Comparison of ENCODE assay signal across 31 cellular contexts in the genomic region with DNA sequence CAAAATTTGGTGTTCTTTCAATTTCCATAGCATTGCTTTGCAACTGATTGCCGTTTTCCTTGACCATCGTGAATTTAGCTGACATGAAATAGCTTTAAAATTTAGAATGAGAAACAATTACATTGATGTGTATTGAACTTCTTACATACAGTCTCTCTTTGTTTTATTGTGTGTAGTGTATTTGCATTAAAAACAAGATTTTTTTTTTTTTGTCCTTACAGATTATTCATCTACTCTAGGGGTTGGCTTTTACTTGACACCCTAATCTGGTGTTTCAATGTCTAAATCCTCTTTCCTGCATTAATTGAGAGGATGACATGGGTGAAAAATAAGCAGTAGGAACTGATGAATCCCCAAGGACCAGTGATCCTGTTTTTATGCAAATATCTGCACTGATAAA.
"Had no signal": no experiment of that assay in that cellular context is flagged by ENCODE, and none has a peak within 500 bp of the region (broad histone marks: within the 10 kb centered on the region; RNA-seq: fewer than 3 reads in every experiment).

No MANE protein-coding gene starts in this region.

- H3K4me3 ChIP-seq: adrenal gland, ascending aorta, body of pancreas, breast epithelium, cardiac muscle cell had no signal

- FAIRE-seq: astrocyte, bronchial epithelial cell, colon had no signal

- DNase-seq: activated effector memory CD4-positive, alpha-beta T cell treated with anti-CD3 and anti-CD28 coated beads, Interleukin-2, amount 50 U/mL, for 16 hours; activated effector memory CD4-positive, alpha-beta T cell treated with Interleukin-2 at 50 U/mL for 16 hours; activated gamma-delta T cell; activated gamma-delta T cell treated with Interleukin-2 at 50 U/mL for 16 hours; activated naive CD4-positive, alpha-beta T cell; activated naive CD4-positive, alpha-beta T cell treated with anti-CD3 and anti-CD28 coated beads for 36 hours; activated naive CD4-positive, alpha-beta T cell treated with anti-CD3 and anti-CD28 coated beads, Interleukin-2, amount 10 ng/mL, durations not matched to agents 7 days and 5 days; activated naive CD4-positive, alpha-beta T cell treated with anti-CD3 and anti-CD28 coated beads, Interleukin-2, amount 50 U/mL, for 16 hours; activated naive CD4-positive, alpha-beta T cell treated with Interleukin-2 at 50 U/mL for 16 hours; activated naive CD8-positive, alpha-beta T cell treated with anti-CD3 and anti-CD28 coated beads for 36 hours; activated naive CD8-positive, alpha-beta T cell treated with anti-CD3 and anti-CD28 coated beads, Interleukin-2, amount 10 ng/mL, durations not matched to agents 7 days and 5 days; activated naive CD8-positive, alpha-beta T cell treated with anti-CD3 and anti-CD28 coated beads, Interleukin-2, amount 50 U/mL, for 24 hours; activated T-cell treated with anti-CD3 and anti-CD28 coated beads, Interleukin-2, amount 50 U/mL, for 24 hours; activated T-cell treated with anti-CD3 and anti-CD28 coated beads, Interleukin-2, amount 50 U/mL, for 4 hours; activated T-cell treated with anti-CD3 and anti-CD28 coated beads, Interleukin-2, amount 50 U/mL, for 72 hours; adrenal gland; amniotic stem cell; amygdala; anterior cingulate cortex; aorta; body of pancreas; brain microvascular endothelial cell; caudate nucleus; central memory CD4-positive, alpha-beta T cell; cerebellar nuclear complex had no signal

- H3K27ac ChIP-seq: adrenal gland, ascending aorta, body of pancreas, brain microvascular endothelial cell, breast epithelium, cardiac muscle cell had no signal

- H3K27me3 ChIP-seq: adrenal gland, ascending aorta, body of pancreas, brain microvascular endothelial cell, breast epithelium, cardiac muscle cell had no signal

- H3K9me3 ChIP-seq: adrenal gland, ascending aorta, body of pancreas, breast epithelium had no signal

- H3K36me3 ChIP-seq: brain microvascular endothelial cell had no signal

- H3K4me1 ChIP-seq: adrenal gland, body of pancreas, breast epithelium had no signal
